8 cellular contexts compared by ENCODE assay signal in genomic region chr15:59691194-59691805, GRCh38. TPM values are rescaled to one million over a fixed set of nuclear protein-coding genes. Genes with fewer than 3 reads are reported as not detected.
DNase-seq lines count a peak whose midpoint lies in the region; ATAC-seq, FAIRE-seq and TF ChIP-seq lines count a peak whose summit lies in the region.

No MANE protein-coding gene starts in this region.

- peaks cover 18% of the 10 kb centered on the region for H3K4me1 Mint-ChIP-seq in neural progenitor cell

- no peaks in the 10 kb centered on the region for H3K36me3 Mint-ChIP-seq in neural progenitor cell

- H3K79me2 ChIP-seq in H1 (ENCODE audit: control insufficient read depth in 1 of 2, insufficient read depth in 2 of 2, low read length in 2 of 2): peaks cover 10 to 24% of the 10 kb centered on the region in 2 experiments
- peaks cover 27% of the 10 kb centered on the region for H3K79me2 ChIP-seq in neural progenitor cell (ENCODE audit: low read depth)

- no peak overlapping the region for H3K27ac Mint-ChIP-seq in neural progenitor cell

- H3K27me3 ChIP-seq in H1 (replicated peaks in 1 of 4; ENCODE audit: control insufficient read depth in 3 of 4, extremely low read depth in 1 of 4, insufficient read depth in 3 of 4, low read length in 3 of 4): peaks cover 0 to 6% (median 4%) of the 10 kb centered on the region in 4 experiments; a peak in 5 of 7 replicates
- H3K27me3 ChIP-seq in neural progenitor cell: no peaks in the 10 kb centered on the region

- H3K9me3 ChIP-seq in H1 (ENCODE audit: insufficient read depth in 2 of 2, low read depth in 1 of 2, low read length in 1 of 2) (no peaks in the 10 kb centered on the region), neural progenitor cell (ENCODE audit: low read depth) (no peaks in the 10 kb centered on the region)

- H3K56ac ChIP-seq in H1 (replicated peaks; ENCODE audit: insufficient read length, low read depth, low read length): no peak overlapping the region

- H2AFZ ChIP-seq in H1 (ENCODE audit: low read length) (no peak overlapping the region), neural progenitor cell (replicated peaks) (no peak overlapping the region)

- no peak for TF ChIP-seq POLR2A in H1 (IDR thresholded peaks at IDR 0.05; ENCODE audit: control extremely low read depth in 1 of 2, low read depth in 2 of 2, low read length in 2 of 2)

- H4K5ac ChIP-seq in H1 (ENCODE audit: insufficient read length, low read depth, low read length): no peak overlapping the region

- H3K27me3 Mint-ChIP-seq in neural progenitor cell (ENCODE audit: insufficient read depth, low read depth): peaks cover 3% of the 10 kb centered on the region

- TF ChIP-seq EP300 in H1 (IDR thresholded peaks at IDR 0.05; ENCODE audit: borderline replicate concordance in 1 of 2, low read depth in 2 of 2, low read length in 2 of 2): no peak

- H3K4me2 ChIP-seq in H1 (ENCODE audit: insufficient read depth in 1 of 2, low read depth in 2 of 2, low read length in 2 of 2) (no peak overlapping the region), neural progenitor cell (no peak overlapping the region)

- no peaks in the 10 kb centered on the region for H3K9me3 Mint-ChIP-seq in neural progenitor cell

- H3K18ac ChIP-seq in H1 (ENCODE audit: extremely low read depth, low read length): no peak overlapping the region

- 0 out of 2 replicates have a peak, but pooled peaks cover 4% of the 10 kb centered on the region for H3K79me1 ChIP-seq in H1 (ENCODE audit: low read depth, low read length)

- H3K23me2 ChIP-seq in H1 (ENCODE audit: low read depth, low read length): no peaks in the 10 kb centered on the region

- TF ChIP-seq CTCF in VCaP (conservative IDR thresholded peaks at IDR 0.05) (peak; percentile 70), H1 (IDR thresholded peaks at IDR 0.05; ENCODE audit: control extremely low read depth in 1 of 3, insufficient read depth in 1 of 3, low read depth in 1 of 3, low read length in 3 of 3) (peak in 1 of 3 experiments; percentile 14; a peak in 1 of 4 replicates), neural progenitor cell (IDR thresholded peaks at IDR 0.05) (peak; percentile 60)

- peak overlapping the region; percentile 62 for H3K4me3 Mint-ChIP-seq in neural progenitor cell

- no peak overlapping the region for H2AK5ac ChIP-seq in H1 (ENCODE audit: low read depth, low read length)

- H3K36me3 ChIP-seq in H1 (ENCODE audit: control insufficient read depth in 2 of 4, insufficient read depth in 4 of 4, low read length in 3 of 4): no peaks in the 10 kb centered on the region; a peak in 1 of 8 replicates
- H3K36me3 ChIP-seq in neural progenitor cell: no peaks in the 10 kb centered on the region

- POLR2A ChIA-PET in H1 (lab: Charles Lee; ENCODE audit: partially characterized antibody): interaction anchor here (0.6 to 0.7 kb wide), 2 partner anchors 71 to 166 kb away, joined by 3 read pairs; no protein-coding TSS in a partner anchor

- no peak overlapping the region for H2BK5ac ChIP-seq in H1 (ENCODE audit: low read depth, low read length)

- H3K4me1 ChIP-seq in H1 (replicated peaks in 1 of 4; ENCODE audit: control insufficient read depth in 3 of 4, insufficient read depth in 4 of 4, low read length in 3 of 4) (peaks cover 0 to 6% (median 1%) of the 10 kb centered on the region in 4 experiments; a peak in 4 of 7 replicates), neural progenitor cell (peaks cover 14% of the 10 kb centered on the region)

- H3K27ac ChIP-seq in VCaP: no peak overlapping the region
- H3K27ac ChIP-seq in H1 (ENCODE audit: low read depth, low read length): no peak overlapping the region
- H3K27ac ChIP-seq in neural progenitor cell: no peak overlapping the region

- H2BK12ac ChIP-seq in H1 (ENCODE audit: low read depth, low read length): no peak overlapping the region

- H4K20me1 ChIP-seq in H1 (replicated peaks in 1 of 2; ENCODE audit: control insufficient read depth in 1 of 2, insufficient read depth in 2 of 2, low read length in 2 of 2) (peaks cover 0 to 6% of the 10 kb centered on the region in 2 experiments), neural progenitor cell (ENCODE audit: low read depth) (peaks cover 27% of the 10 kb centered on the region)

- no peak for FAIRE-seq in H1 (lab: Jason Lieb, UNC)

- H3K4me3 ChIP-seq in H1 (ENCODE audit: extremely low read depth in 1 of 4, insufficient read depth in 2 of 4, low read depth in 3 of 4, low read length in 4 of 4) (no peak overlapping the region), neural progenitor cell (no peak overlapping the region)

- WGBS in H1 (ENCODE audit: extremely low coverage in 1 of 2, insufficient coverage in 1 of 2, insufficient read length in 1 of 2, insufficient replicate concordance in 2 of 2, low coverage in 1 of 2, low lambda C conversion rate in 2 of 2, missing lambda C conversion rate in 1 of 2), 2 experiments: 95% methylated on average over 1 of the region's 1 CpG; no CpG with 5 or more reads in 1 of the 2 experiments

- H3K14ac ChIP-seq in H1 (ENCODE audit: insufficient read length): no peak overlapping the region

- H4K8ac ChIP-seq in H1 (ENCODE audit: extremely low read depth, insufficient read depth, low read length): no peak overlapping the region

- CTCF ChIA-PET in H1 (lab: Charles Lee; ENCODE audit: partially characterized antibody): interaction anchor here (0.6 to 2.5 kb wide), 28 partner anchors 8 to 1839 kb away, joined by 3 to 9 read pairs (median 3); no protein-coding TSS in a partner anchor

- H3K23ac ChIP-seq in H1 (ENCODE audit: insufficient read length): no peak overlapping the region

- H2BK120ac ChIP-seq in H1 (replicated peaks; ENCODE audit: low read depth, low read length): no peak overlapping the region

- no peak overlapping the region for H3K4ac ChIP-seq in H1 (replicated peaks; ENCODE audit: insufficient read length, low read depth, low read length)

- DNase-seq in NCI-H748 (lab: John Stamatoyannopoulos, UW; ENCODE audit: unreplicated experiment): peak; percentile 35
- no peak for DNase-seq in NCI-H748 treated with DMSO at 0.1 percent for 48 hours (lab: John Stamatoyannopoulos, UW)
- DNase-seq in NCI-H1105 treated with DMSO at 0.1 percent for 48 hours (lab: John Stamatoyannopoulos, UW): peak; percentile 60
- DNase-seq in H1 (ENCODE audit: low read depth in 1 of 2, low spot score in 2 of 2): no peak
- DNase-seq in neural progenitor cell (ENCODE audit: low spot score): peak; percentile 37
- DNase-seq in mesenteric fat pad (ENCODE audit: low spot score): no peak

- no peak overlapping the region for H2BK20ac ChIP-seq in H1 (ENCODE audit: low read length)

- peaks cover 27% of the 10 kb centered on the region for H3F3A ChIP-seq in neural progenitor cell (ENCODE audit: low read depth)

- H3K9ac ChIP-seq in H1 (replicated peaks in 1 of 4; ENCODE audit: extremely low read depth in 1 of 4, low read depth in 3 of 4, low read length in 3 of 4): no peak overlapping the region
- no peak overlapping the region for H3K9ac ChIP-seq in neural progenitor cell

- no peak overlapping the region for H4K91ac ChIP-seq in H1 (replicated peaks; ENCODE audit: insufficient read length, low read length)

- peak; percentile 42 to 46 for TF ChIP-seq RAD21 in H1 (IDR thresholded peaks at IDR 0.05 in 1 of 2, conservative IDR thresholded peaks at IDR 0.05 in 1 of 2; ENCODE audit: low read depth in 2 of 2, low read length in 2 of 2)

- no peak overlapping the region for H2BK15ac ChIP-seq in H1 (ENCODE audit: low read length)

- ATAC-seq in GM19023 (IDR thresholded peaks at IDR 0.05; ENCODE audit: unreplicated experiment): no peak

TF ChIP-seq in H1, 55 proteins besides CTCF, POLR2A, EP300 and RAD21:
- no peak for TF ChIP-seq CBX5 (IDR thresholded peaks at IDR 0.05; ENCODE audit: low read depth, low read length)
- no peak for TF ChIP-seq MAFK (IDR thresholded peaks at IDR 0.05; ENCODE audit: low read depth, low read length)
- no peak for TF ChIP-seq TCF12 (IDR thresholded peaks at IDR 0.05; ENCODE audit: low read depth, low read length)
TF ChIP-seq in H1: peak in this region for 0.

RNA-seq across cellular contexts. Expression of gene BNIP2, which starts 2.2 kb away (rescaled TPM):
- 40.6 and 41.6 TPM in 2 replicates for total RNA-seq in H1 (2021; fragmentation: NEBNext Ultra II Directional; extraction: Animal tissue kit (Norgen Biotek cat#: 25700))
- 11.8 and 17.5 TPM in 2 replicates for polyA plus RNA-seq in H1 (2011; rRNA removed)
- polyA plus RNA-seq in H1 (2011; cell fraction: cytosol; rRNA removed): 26.2 TPM
- 14.3 TPM for polyA plus RNA-seq in H1 (2011; cell fraction: nucleus; rRNA removed)
- 22.0 to 36.7 TPM (median 29.9 TPM) in 4 replicates for polyA plus RNA-seq in H1 (2012, experiment 1 of 2)
- polyA plus RNA-seq in H1 (2012, experiment 2 of 2): 1.8 TPM
- polyA plus RNA-seq in H1 (2013, experiment 1 of 2): 23.1 TPM
- polyA plus RNA-seq in H1 (2013, experiment 2 of 2): 23.7 TPM
- polyA minus RNA-seq in H1 (2011; rRNA and poly(A)+ RNA removed): 7.5 and 10.5 TPM in 2 replicates
- 42.6 TPM for polyA minus RNA-seq in H1 (2011; cell fraction: cytosol; rRNA and poly(A)+ RNA removed)
- polyA minus RNA-seq in H1 (2011; cell fraction: nucleus; rRNA and poly(A)+ RNA removed): 33.0 TPM
- total RNA-seq in neural progenitor cell (ENCODE audit: low replicate concordance) (69.9 and 81.4 TPM in 2 replicates), mesenteric fat pad (96.4 TPM)

RNA-seq across cellular contexts. Expression of gene GTF2A2, which starts 34.0 kb away (rescaled TPM):
- total RNA-seq in H1 (2021; fragmentation: NEBNext Ultra II Directional; extraction: Animal tissue kit (Norgen Biotek cat#: 25700)): 137 and 161 TPM in 2 replicates
- 26.7 and 52.2 TPM in 2 replicates for polyA plus RNA-seq in H1 (2011; rRNA removed)
- polyA plus RNA-seq in H1 (2011; cell fraction: cytosol; rRNA removed): 47.5 TPM
- polyA plus RNA-seq in H1 (2011; cell fraction: nucleus; rRNA removed): 43.7 TPM
- 40.5 to 93.9 TPM (median 58.7 TPM) in 4 replicates for polyA plus RNA-seq in H1 (2012, experiment 1 of 2)
- polyA plus RNA-seq in H1 (2012, experiment 2 of 2): 39.4 TPM
- polyA plus RNA-seq in H1 (2013, experiment 1 of 2): 240 TPM
- polyA plus RNA-seq in H1 (2013, experiment 2 of 2): 234 TPM
- polyA minus RNA-seq in H1 (2011; rRNA and poly(A)+ RNA removed): 10.3 and 16.2 TPM in 2 replicates
- 12.6 TPM for polyA minus RNA-seq in H1 (2011; cell fraction: cytosol; rRNA and poly(A)+ RNA removed)
- polyA minus RNA-seq in H1 (2011; cell fraction: nucleus; rRNA and poly(A)+ RNA removed): 9.9 TPM
- 57.9 and 83.1 TPM in 2 replicates for total RNA-seq in neural progenitor cell (ENCODE audit: low replicate concordance)
- 94.7 TPM for total RNA-seq in mesenteric fat pad

Comparison
In these comparisons a context has a peak if more than half of its experiments do, and no peak if none do; other contexts are left out.
1. DNase-seq: peak in NCI-H748 (single experiment), NCI-H1105 treated with DMSO at 0.1 percent for 48 hours (single experiment) and neural progenitor cell (single experiment); none in NCI-H748 treated with DMSO at 0.1 percent for 48 hours (single experiment), H1 (0 of 2) and mesenteric fat pad (single experiment).